In genomic region chr2:215313219-215313656, GRCh38 we compare ENCODE assay signal across 10 cellular contexts. TPM values are rescaled to one million over a fixed set of nuclear protein-coding genes. Genes with fewer than 3 reads are reported as not detected.
DNase-seq lines count a peak whose midpoint lies in the region; ATAC-seq, FAIRE-seq and TF ChIP-seq lines count a peak whose summit lies in the region.
"Had no signal": no experiment of that assay in that cellular context is flagged by ENCODE, and none has a peak within 500 bp of the region (broad histone marks: within the 10 kb centered on the region; RNA-seq: fewer than 3 reads in every experiment).

No MANE protein-coding gene starts in this region.

- no peaks in the 10 kb centered on the region for H3K27me3 ChIP-seq in left ventricle myocardium inferior (ENCODE audit: low read depth)
- H3K27me3 ChIP-seq in heart left ventricle: no peaks in the 10 kb centered on the region
- no peaks in the 10 kb centered on the region for H3K27me3 ChIP-seq in fibroblast of lung (ENCODE audit: control insufficient read depth, insufficient read depth, low read length)
- H3K27me3 ChIP-seq in pancreas: no peaks in the 10 kb centered on the region
- H3K27me3 ChIP-seq: suprapubic skin had no signal

- H2AFZ ChIP-seq in fibroblast of lung (ENCODE audit: low read length): no peak overlapping the region

- peak overlapping the region; percentile 34 for H3K27ac Mint-ChIP-seq in type B pancreatic cell

- peaks cover 35% of the 10 kb centered on the region for H3K4me1 Mint-ChIP-seq in type B pancreatic cell (ENCODE audit: unreplicated experiment)

- peaks cover 35% of the 10 kb centered on the region for H3K36me3 Mint-ChIP-seq in type B pancreatic cell

- H3K79me2 ChIP-seq in fibroblast of lung (ENCODE audit: control insufficient read depth, insufficient read depth, low read length): peaks cover 4% of the 10 kb centered on the region

- TF ChIP-seq POLR2A in heart left ventricle (IDR thresholded peaks at IDR 0.05): no peak

- H3K27ac ChIP-seq in left ventricle myocardium inferior (replicated peaks): no peak overlapping the region
- no peak overlapping the region for H3K27ac ChIP-seq in heart left ventricle
- peak overlapping the region; percentile 46; the same call in 1 of the 2 replicates for H3K27ac ChIP-seq in SK-N-MC
- no peak overlapping the region for H3K27ac ChIP-seq in fibroblast of lung (ENCODE audit: insufficient read depth, low read length)
- H3K27ac ChIP-seq in pancreas: no peak overlapping the region

- intact Hi-C loops in left ventricle myocardium inferior (cut with micrococcal nuclease): no loop called here
- intact Hi-C loops in heart left ventricle (cut with DNase I): no loop called here
- intact Hi-C loops in pancreas (cut with DNase I): no loop called here
- intact Hi-C loops in Right ventricle myocardium superior (cut with DNase I): no loop called here

- H3K4me3 ChIP-seq in left ventricle myocardium inferior: peak overlapping the region; percentile 68
- H3K4me3 ChIP-seq in heart left ventricle: peak overlapping the region in 1 of 12 donors; percentile 81
- peak overlapping the region; percentile 94 for H3K4me3 ChIP-seq in SK-N-MC
- peak overlapping the region in 2 of 4 experiments; percentile 73 to 79 for H3K4me3 ChIP-seq in fibroblast of lung (replicated peaks in 1 of 4; ENCODE audit: control extremely low read depth in 1 of 4, insufficient read depth in 1 of 4, low read depth in 3 of 4, low read length in 4 of 4)
- H3K4me3 ChIP-seq in pancreas: no peak overlapping the region

- peaks cover 18% of the 10 kb centered on the region for H3K36me3 ChIP-seq in left ventricle myocardium inferior
- H3K36me3 ChIP-seq in heart left ventricle: peaks cover 0 to 11% (median 0%) of the 10 kb centered on the region in 9 donors
- H3K36me3 ChIP-seq in SK-N-MC (ENCODE audit: insufficient read depth, low read length): peaks cover 55% of the 10 kb centered on the region
- no peaks in the 10 kb centered on the region for H3K36me3 ChIP-seq in fibroblast of lung (ENCODE audit: control insufficient read depth, insufficient read depth, low read length)
- no peaks in the 10 kb centered on the region for H3K36me3 ChIP-seq in pancreas

- peaks cover 20% of the 10 kb centered on the region for H3K4me1 ChIP-seq in left ventricle myocardium inferior
- peaks cover 0 to 21% (median 6%) of the 10 kb centered on the region in 12 donors for H3K4me1 ChIP-seq in heart left ventricle
- peaks cover 5% of the 10 kb centered on the region for H3K4me1 ChIP-seq in fibroblast of lung (ENCODE audit: control insufficient read depth, extremely low read depth, insufficient read depth, low read length)
- peaks cover 0 to 13% (median 0%) of the 10 kb centered on the region in 3 donors for H3K4me1 ChIP-seq in pancreas

- no peak for FAIRE-seq in pancreas (lab: Jason Lieb, UNC)

- no peaks in the 10 kb centered on the region for H3K27me3 Mint-ChIP-seq in type B pancreatic cell

- no peak for TF ChIP-seq CTCF in left ventricle myocardium inferior (IDR thresholded peaks at IDR 0.05; ENCODE audit: borderline replicate concordance)
- TF ChIP-seq CTCF in heart left ventricle (IDR thresholded peaks at IDR 0.05): no peak
- TF ChIP-seq CTCF in fibroblast of lung (conservative IDR thresholded peaks at IDR 0.05 in 1 of 2, IDR thresholded peaks at IDR 0.05 in 1 of 2; ENCODE audit: low read depth in 1 of 2, low read length in 2 of 2): no peak
- TF ChIP-seq CTCF in type B pancreatic cell (conservative IDR thresholded peaks at IDR 0.05): no peak
- no peak for TF ChIP-seq CTCF in pancreas (IDR thresholded peaks at IDR 0.05)

- H3K9ac ChIP-seq in SK-N-MC (ENCODE audit: insufficient read length) (peak overlapping the region; percentile 41), fibroblast of lung (ENCODE audit: insufficient read depth, low read length) (no peak overlapping the region)

- H3K9me3 Mint-ChIP-seq in type B pancreatic cell: peaks cover 7% of the 10 kb centered on the region

- peak overlapping the region; percentile 98 for H3K4me3 Mint-ChIP-seq in type B pancreatic cell

- ATAC-seq in heart left ventricle (no peak), GM19351 (IDR thresholded peaks at IDR 0.05; ENCODE audit: unreplicated experiment) (no peak), pancreas (no peak), Right ventricle myocardium superior (ENCODE audit: poor library complexity) (no peak)

- H3K9me3 ChIP-seq in left ventricle myocardium inferior (replicated peaks) (no peaks in the 10 kb centered on the region), heart left ventricle (no peaks in the 10 kb centered on the region), SK-N-MC (ENCODE audit: low read depth, low read length) (no peaks in the 10 kb centered on the region), fibroblast of lung (ENCODE audit: control insufficient read depth, insufficient read depth, low read depth, low read length) (no peaks in the 10 kb centered on the region), pancreas (no peaks in the 10 kb centered on the region)
- H3K9me3 ChIP-seq: suprapubic skin had no signal

- no peak for DNase-seq in left ventricle myocardium inferior
- DNase-seq in heart left ventricle: no peak
- DNase-seq in SK-N-MC (ENCODE audit: low read depth, low spot score): no peak
- DNase-seq in fibroblast of lung (ENCODE audit: low read depth in 2 of 2): no peak
- no peak for DNase-seq in type B pancreatic cell (ENCODE audit: extremely low spot score, unreplicated experiment)
- no peak for DNase-seq in pancreas
- no peak for DNase-seq in Right ventricle myocardium superior
- DNase-seq: effector CD4-positive, alpha-beta T cell had no signal

- 84 to 86% (median 85%) methylated on average over 4 of the region's 4 CpGs for WGBS in heart left ventricle, 4 donors
- WGBS in pancreas, 2 donors: 69 to 73% methylated on average over 4 of the region's 4 CpGs

- no peaks in the 10 kb centered on the region for H4K20me1 ChIP-seq in fibroblast of lung (ENCODE audit: control insufficient read depth, extremely low read depth, insufficient read depth, low read length)

- H3K4me2 ChIP-seq in fibroblast of lung (ENCODE audit: extremely low read depth, insufficient read depth, low read length): peak overlapping the region; percentile 1

RNA-seq across cellular contexts. Expression of gene ATIC, which starts 1.4 kb away (rescaled TPM):
- total RNA-seq in left ventricle myocardium inferior (47.1 TPM), heart left ventricle (10 to 100 TPM; 16.8 to 55.6 (median 44.0) TPM), fibroblast of lung (35.4 and 40.3 TPM in 2 replicates), type B pancreatic cell (ENCODE audit: low replicate concordance) (119 and 152 TPM in 2 replicates), pancreas (10 to 100 TPM; 38.6 to 53.7 (median 45.6) TPM), Right ventricle myocardium superior (53.2 TPM)
- polyA plus RNA-seq in heart left ventricle (100 to 1,000 TPM in 1 of 2 donors, 10 to 100 TPM in 1; 72.8 to 108 TPM), fibroblast of lung (92.7 and 119 TPM in 2 replicates), pancreas (10 to 100 TPM; 43.9 to 73.2 TPM)
- 131 and 194 TPM in 2 replicates for polyA plus RNA-seq in fibroblast of lung (2012)
- 62.0 and 116 TPM in 2 replicates for polyA minus RNA-seq in fibroblast of lung (ENCODE audit: low replicate concordance)

Comparison
In these comparisons a context has a peak if more than half of its experiments do, and no peak if none do; other contexts are left out.
1. H3K4me3 ChIP-seq: peak in left ventricle myocardium inferior (single experiment) and SK-N-MC (single experiment); none in pancreas (0 of 4).